In genomic region chr7:157299613-157300405, GRCh38 we compare ENCODE assay signal across 8 cellular contexts. TPM values are rescaled to one million over a fixed set of nuclear protein-coding genes. Genes with fewer than 3 reads are reported as not detected.
A peak's percentile ranks its signal among the peaks of the same experiment; 100 is the strongest.
DNase-seq lines count a peak whose midpoint lies in the region; ATAC-seq and TF ChIP-seq lines count a peak whose summit lies in the region.

No MANE protein-coding gene starts in this region.

- no peaks in the 10 kb centered on the region for H4K20me1 ChIP-seq in neural progenitor cell (ENCODE audit: low read depth)

- H3K4me1 ChIP-seq in Panc1 (ENCODE audit: control insufficient read depth, insufficient read depth, low read length) (peaks cover 35% of the 10 kb centered on the region), neural progenitor cell (no peaks in the 10 kb centered on the region)

- no peak overlapping the region for H2AFZ ChIP-seq in neural progenitor cell (replicated peaks)

- POLR2A ChIA-PET in Panc1 (lab: Charles Lee) (interaction anchor here (0.5 to 0.6 kb wide), 2 partner anchors 40 to 444 kb away, joined by 3 read pairs; no protein-coding TSS in a partner anchor), MCF 10A (lab: Yijun Ruan, JAX) (interaction anchor here (0.6 to 2.5 kb wide), 7 partner anchors 9 to 39 kb away, joined by 3 to 15 read pairs (median 3); no protein-coding TSS in a partner anchor)

- H3K9ac ChIP-seq in neural progenitor cell: no peak overlapping the region

- H3K4me2 ChIP-seq in neural progenitor cell: no peak overlapping the region

- H3K27me3 ChIP-seq in Panc1 (ENCODE audit: control insufficient read depth, insufficient read depth, low read length) (no peaks in the 10 kb centered on the region), neural progenitor cell (no peaks in the 10 kb centered on the region)

- H3K27ac ChIP-seq in Panc1 (ENCODE audit: low read length) (peak overlapping the region; percentile 26), neural progenitor cell (no peak overlapping the region)

- ATAC-seq in Panc1: peak; percentile 78
- ATAC-seq in GM21576 (IDR thresholded peaks at IDR 0.05; ENCODE audit: unreplicated experiment): no peak
- ATAC-seq in GM19351 (IDR thresholded peaks at IDR 0.05; ENCODE audit: unreplicated experiment): no peak

- no peaks in the 10 kb centered on the region for H3K27me3 Mint-ChIP-seq in MCF 10A (ENCODE audit: insufficient read depth, unreplicated experiment)
- H3K27me3 Mint-ChIP-seq in neural progenitor cell (ENCODE audit: insufficient read depth, low read depth): peaks cover 12% of the 10 kb centered on the region

- no peaks in the 10 kb centered on the region for H3K9me3 Mint-ChIP-seq in MCF 10A (ENCODE audit: unreplicated experiment)
- H3K9me3 Mint-ChIP-seq in neural progenitor cell: peaks cover 6% of the 10 kb centered on the region

- no peaks in the 10 kb centered on the region for H3K9me3 ChIP-seq in Panc1 (ENCODE audit: control insufficient read depth, insufficient read depth, low read depth, low read length)
- no peaks in the 10 kb centered on the region for H3K9me3 ChIP-seq in neural progenitor cell (ENCODE audit: low read depth)

- H3K27ac Mint-ChIP-seq in MCF 10A (ENCODE audit: low read depth, unreplicated experiment) (peak overlapping the region; percentile 78), neural progenitor cell (peak overlapping the region; percentile 46)

- H3F3A ChIP-seq in neural progenitor cell (ENCODE audit: low read depth): no peaks in the 10 kb centered on the region

- H3K4me1 Mint-ChIP-seq in MCF 10A (ENCODE audit: insufficient read depth, unreplicated experiment) (peaks cover 26% of the 10 kb centered on the region), neural progenitor cell (peaks cover 8% of the 10 kb centered on the region)

- CTCF ChIA-PET in Panc1 (lab: Charles Lee) (interaction anchor here (0.5 to 1.0 kb wide), 5 partner anchors 14 to 177 kb away, joined by 3 to 5 read pairs (median 3); no protein-coding TSS in a partner anchor), MCF 10A (lab: Yijun Ruan, JAX) (interaction anchor here (0.7 to 2.3 kb wide), 6 partner anchors 12 to 55 kb away, joined by 3 to 15 read pairs (median 4); no protein-coding TSS in a partner anchor)

- H3K36me3 ChIP-seq in Panc1 (ENCODE audit: control insufficient read depth, insufficient read depth, low read length): no peaks in the 10 kb centered on the region
- H3K36me3 ChIP-seq in neural progenitor cell: no peaks in the 10 kb centered on the region

- TF ChIP-seq CTCF in GM12874 (IDR thresholded peaks at IDR 0.05; ENCODE audit: insufficient read depth, low read depth, low read length) (peak; percentile 43; the same call in 1 of the 2 replicates), Panc1 (IDR thresholded peaks at IDR 0.05) (peak; percentile 82; the same call in 1 of the 2 replicates), MCF 10A (IDR thresholded peaks at IDR 0.05; ENCODE audit: unreplicated experiment) (peak; percentile 50), neural progenitor cell (IDR thresholded peaks at IDR 0.05) (peak; percentile 5)

- DNase-seq in Panc1 (ENCODE audit: low read depth, low spot score) (no peak), MCF 10A (ENCODE audit: unreplicated experiment) (peak; percentile 94), neural progenitor cell (ENCODE audit: low spot score) (no peak), SIG-M5 treated with dmso at 0.1 percent for 504 hours (lab: John Stamatoyannopoulos, UW; ENCODE audit: unreplicated experiment) (no peak), NCI-H524 treated with DMSO at 0.1 percent for 48 hours (lab: John Stamatoyannopoulos, UW) (no peak)

- BruUV-seq in Panc1 (replicated peaks; lab: Mats Ljungman, UMichigan): no TSS peak
- no TSS peak for BruUV-seq in MCF 10A (replicated peaks; lab: Mats Ljungman, UMichigan)

- in situ Hi-C loops in Panc1 (cut with HindIII; ENCODE audit: low pct_unique_long_range_greater_than_20kb, low sequenced_read_pairs): no loop called here

- H3K4me3 Mint-ChIP-seq in MCF 10A (ENCODE audit: unreplicated experiment) (peak overlapping the region; percentile 68), neural progenitor cell (peak overlapping the region; percentile 54)

- H3K4me3 ChIP-seq in Panc1 (ENCODE audit: low read depth in 2 of 2, low read length in 2 of 2) (peak overlapping the region; percentile 6 to 24; a peak in 3 of 4 replicates), neural progenitor cell (no peak overlapping the region)

- H3K79me2 ChIP-seq in neural progenitor cell (ENCODE audit: low read depth): no peaks in the 10 kb centered on the region

- intact Hi-C loops in Panc1 (cut with micrococcal nuclease; ENCODE audit: unreplicated experiment) (no loop called here), MCF 10A (cut with micrococcal nuclease) (loop anchor here (1.0 kb wide), 1 partner anchor 40 kb away; no protein-coding TSS in a partner anchor)

- H3K36me3 Mint-ChIP-seq in MCF 10A (ENCODE audit: insufficient read depth, unreplicated experiment) (no peaks in the 10 kb centered on the region), neural progenitor cell (no peaks in the 10 kb centered on the region)

RNA-seq across cellular contexts. Expression of gene DNAJB6, which starts 37.0 kb away (rescaled TPM):
- total RNA-seq in Panc1 (2021; ENCODE audit: unreplicated experiment) (201 TPM), MCF 10A (2022) (110 and 124 TPM in 2 replicates), neural progenitor cell (ENCODE audit: low replicate concordance) (131 and 172 TPM in 2 replicates)
- polyA plus RNA-seq in Panc1 (2012; ENCODE audit: insufficient read length): 278 TPM

Comparison
In these comparisons a context has a peak if more than half of its experiments do, and no peak if none do; other contexts are left out.
1. CTCF ChIP-seq: peak in every context shown above with its lines; median percentile 82 in Panc1; 50 in MCF 10A; 43 in GM12874; 5 in neural progenitor cell.